1 cellular context compared by ENCODE assay signal in the genomic region with DNA sequence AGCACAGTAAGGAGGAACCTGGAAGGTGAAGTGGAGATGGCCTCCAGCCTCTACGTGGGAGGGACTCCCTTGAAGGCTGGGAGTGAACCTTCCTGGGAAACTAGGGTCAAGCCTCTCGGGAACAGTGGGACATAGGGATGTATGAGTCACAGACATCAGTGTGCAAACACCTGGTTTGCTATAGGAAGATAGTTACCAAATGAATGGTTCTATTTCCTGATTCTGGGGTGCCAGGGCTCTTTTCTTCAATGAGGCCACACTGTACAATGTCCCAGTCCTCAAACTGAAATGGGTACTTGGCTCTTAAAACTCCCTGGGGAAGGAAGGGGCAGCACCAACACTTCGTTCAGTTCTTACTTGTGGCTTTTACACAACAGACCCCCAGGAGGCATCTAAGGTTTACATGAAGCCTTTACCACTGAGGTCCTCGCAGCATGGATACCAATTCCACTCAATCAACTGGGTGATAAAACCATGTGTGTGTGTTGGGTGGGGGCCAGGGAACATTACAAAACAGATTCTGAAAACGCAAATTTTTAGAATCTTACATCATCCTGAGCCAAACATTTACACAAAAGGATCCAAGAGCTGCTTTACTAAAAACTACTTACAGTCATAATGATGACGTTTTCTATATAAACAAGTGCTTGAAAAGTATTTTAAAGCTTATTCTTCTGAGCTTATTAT.
A peak's percentile ranks its signal among the peaks of the same experiment; 100 is the strongest.
TF ChIP-seq lines count a peak whose summit lies in the region.

No MANE protein-coding gene starts in this region.

TF ChIP-seq in K562, 482 proteins besides CTCF, POLR2A, EP300 and RAD21 (continued from another document):
- TF ChIP-seq, protein P1, sequence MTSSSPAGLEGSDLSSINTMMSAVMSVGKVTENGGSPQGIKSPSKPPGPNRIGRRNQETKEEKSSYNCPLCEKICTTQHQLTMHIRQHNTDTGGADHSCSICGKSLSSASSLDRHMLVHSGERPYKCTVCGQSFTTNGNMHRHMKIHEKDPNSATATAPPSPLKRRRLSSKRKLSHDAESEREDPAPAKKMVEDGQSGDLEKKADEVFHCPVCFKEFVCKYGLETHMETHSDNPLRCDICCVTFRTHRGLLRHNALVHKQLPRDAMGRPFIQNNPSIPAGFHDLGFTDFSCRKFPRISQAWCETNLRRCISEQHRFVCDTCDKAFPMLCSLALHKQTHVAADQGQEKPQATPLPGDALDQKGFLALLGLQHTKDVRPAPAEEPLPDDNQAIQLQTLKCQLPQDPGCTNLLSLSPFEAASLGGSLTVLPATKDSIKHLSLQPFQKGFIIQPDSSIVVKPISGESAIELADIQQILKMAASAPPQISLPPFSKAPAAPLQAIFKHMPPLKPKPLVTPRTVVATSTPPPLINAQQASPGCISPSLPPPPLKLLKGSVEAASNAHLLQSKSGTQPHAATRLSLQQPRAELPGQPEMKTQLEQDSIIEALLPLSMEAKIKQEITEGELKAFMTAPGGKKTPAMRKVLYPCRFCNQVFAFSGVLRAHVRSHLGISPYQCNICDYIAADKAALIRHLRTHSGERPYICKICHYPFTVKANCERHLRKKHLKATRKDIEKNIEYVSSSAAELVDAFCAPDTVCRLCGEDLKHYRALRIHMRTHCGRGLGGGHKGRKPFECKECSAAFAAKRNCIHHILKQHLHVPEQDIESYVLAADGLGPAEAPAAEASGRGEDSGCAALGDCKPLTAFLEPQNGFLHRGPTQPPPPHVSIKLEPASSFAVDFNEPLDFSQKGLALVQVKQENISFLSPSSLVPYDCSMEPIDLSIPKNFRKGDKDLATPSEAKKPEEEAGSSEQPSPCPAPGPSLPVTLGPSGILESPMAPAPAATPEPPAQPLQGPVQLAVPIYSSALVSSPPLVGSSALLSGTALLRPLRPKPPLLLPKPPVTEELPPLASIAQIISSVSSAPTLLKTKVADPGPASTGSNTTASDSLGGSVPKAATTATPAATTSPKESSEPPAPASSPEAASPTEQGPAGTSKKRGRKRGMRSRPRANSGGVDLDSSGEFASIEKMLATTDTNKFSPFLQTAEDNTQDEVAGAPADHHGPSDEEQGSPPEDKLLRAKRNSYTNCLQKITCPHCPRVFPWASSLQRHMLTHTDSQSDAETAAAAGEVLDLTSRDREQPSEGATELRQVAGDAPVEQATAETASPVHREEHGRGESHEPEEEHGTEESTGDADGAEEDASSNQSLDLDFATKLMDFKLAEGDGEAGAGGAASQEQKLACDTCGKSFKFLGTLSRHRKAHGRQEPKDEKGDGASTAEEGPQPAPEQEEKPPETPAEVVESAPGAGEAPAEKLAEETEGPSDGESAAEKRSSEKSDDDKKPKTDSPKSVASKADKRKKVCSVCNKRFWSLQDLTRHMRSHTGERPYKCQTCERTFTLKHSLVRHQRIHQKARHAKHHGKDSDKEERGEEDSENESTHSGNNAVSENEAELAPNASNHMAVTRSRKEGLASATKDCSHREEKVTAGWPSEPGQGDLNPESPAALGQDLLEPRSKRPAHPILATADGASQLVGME (CRISPR knock-in tag; IDR thresholded peaks at IDR 0.05), result no peak
- TF ChIP-seq CEBPB (tag; IDR thresholded peaks at IDR 0.05) (peak; percentile 25; the same call in 1 of the 2 replicates), ZNF263 (CRISPR knock-in tag; IDR thresholded peaks at IDR 0.05; ENCODE audit: borderline replicate concordance) (no peak), STAG1 (CRISPR knock-in tag; IDR thresholded peaks at IDR 0.05; ENCODE audit: borderline replicate concordance) (no peak), ETS2 (tag; IDR thresholded peaks at IDR 0.05; ENCODE audit: borderline replicate concordance, poor library complexity, severe bottlenecking) (no peak), ZNF766 (CRISPR knock-in tag; conservative IDR thresholded peaks at IDR 0.05) (0 out of 2 replicates have a peak, but pooled peaks have one; percentile 1), NFIC (IDR thresholded peaks at IDR 0.05) (peak; percentile 68; the same call in 1 of the 2 replicates), REST (CRISPR knock-in tag; IDR thresholded peaks at IDR 0.05; ENCODE audit: low read depth) (no peak), SIN3A (IDR thresholded peaks at IDR 0.05; ENCODE audit: borderline replicate concordance in 2 of 2, control insufficient read depth in 1 of 2, low read depth in 2 of 2, low read length in 2 of 2) (no peak), FOSL1 (tag; conservative IDR thresholded peaks at IDR 0.05) (0 out of 2 replicates have a peak, but pooled peaks have one; percentile 12), ATF3 (IDR thresholded peaks at IDR 0.05) (peak; percentile 86), ATF3 (CRISPR knock-in tag; conservative IDR thresholded peaks at IDR 0.05) (no peak), NFRKB (IDR thresholded peaks at IDR 0.05; ENCODE audit: low read depth) (peak; percentile 32), PCBP2 (IDR thresholded peaks at IDR 0.05; ENCODE audit: low read depth, low read length, poor library complexity, severe bottlenecking) (no peak), JUNB (CRISPR knock-in tag; conservative IDR thresholded peaks at IDR 0.05) (no peak), FOXA1 (IDR thresholded peaks at IDR 0.05; ENCODE audit: borderline replicate concordance) (no peak), FOXK2 (conservative IDR thresholded peaks at IDR 0.05 in 1 of 2, IDR thresholded peaks at IDR 0.05 in 1 of 2; ENCODE audit: low read depth in 2 of 2) (no peak), ZNF589 (CRISPR knock-in tag; IDR thresholded peaks at IDR 0.05; ENCODE audit: low read depth) (peak; percentile 18), L3MBTL2 (IDR thresholded peaks at IDR 0.05) (peak; percentile 87), TEAD4 (IDR thresholded peaks at IDR 0.05; ENCODE audit: low read length) (0 out of 2 replicates have a peak, but pooled peaks have one; percentile 1), TEAD4 (CRISPR knock-in tag; IDR thresholded peaks at IDR 0.05; ENCODE audit: borderline replicate concordance) (no peak), MYC (IDR thresholded peaks at IDR 0.05; ENCODE audit: low read depth, low read length) (peak; percentile 64), MYC (CRISPR knock-in tag; IDR thresholded peaks at IDR 0.05; ENCODE audit: borderline replicate concordance, low read depth) (0 out of 2 replicates have a peak, but pooled peaks have one; percentile 20), GABPA (tag; conservative IDR thresholded peaks at IDR 0.05; ENCODE audit: low read depth) (no peak; the same call in 1 of the 2 replicates), EHMT2 (IDR thresholded peaks at IDR 0.05) (no peak), CEBPG (CRISPR knock-in tag; IDR thresholded peaks at IDR 0.05) (peak; percentile 78; the same call in 1 of the 2 replicates), CEBPG (tag; conservative IDR thresholded peaks at IDR 0.05 in 1 of 2, IDR thresholded peaks at IDR 0.05 in 1 of 2) (peak; percentile 83 to 85), ATF1 (CRISPR knock-in tag; IDR thresholded peaks at IDR 0.05) (no peak), ATF1 (tag; IDR thresholded peaks at IDR 0.05) (peak; percentile 29; the same call in 1 of the 2 replicates), ZFPM2 (CRISPR knock-in tag; IDR thresholded peaks at IDR 0.05) (no peak)
- TF ChIP-seq, protein P2, sequence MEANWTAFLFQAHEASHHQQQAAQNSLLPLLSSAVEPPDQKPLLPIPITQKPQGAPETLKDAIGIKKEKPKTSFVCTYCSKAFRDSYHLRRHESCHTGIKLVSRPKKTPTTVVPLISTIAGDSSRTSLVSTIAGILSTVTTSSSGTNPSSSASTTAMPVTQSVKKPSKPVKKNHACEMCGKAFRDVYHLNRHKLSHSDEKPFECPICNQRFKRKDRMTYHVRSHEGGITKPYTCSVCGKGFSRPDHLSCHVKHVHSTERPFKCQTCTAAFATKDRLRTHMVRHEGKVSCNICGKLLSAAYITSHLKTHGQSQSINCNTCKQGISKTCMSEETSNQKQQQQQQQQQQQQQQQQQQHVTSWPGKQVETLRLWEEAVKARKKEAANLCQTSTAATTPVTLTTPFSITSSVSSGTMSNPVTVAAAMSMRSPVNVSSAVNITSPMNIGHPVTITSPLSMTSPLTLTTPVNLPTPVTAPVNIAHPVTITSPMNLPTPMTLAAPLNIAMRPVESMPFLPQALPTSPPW (CRISPR knock-in tag; IDR thresholded peaks at IDR 0.05), result no peak
- TF ChIP-seq, protein P3, sequence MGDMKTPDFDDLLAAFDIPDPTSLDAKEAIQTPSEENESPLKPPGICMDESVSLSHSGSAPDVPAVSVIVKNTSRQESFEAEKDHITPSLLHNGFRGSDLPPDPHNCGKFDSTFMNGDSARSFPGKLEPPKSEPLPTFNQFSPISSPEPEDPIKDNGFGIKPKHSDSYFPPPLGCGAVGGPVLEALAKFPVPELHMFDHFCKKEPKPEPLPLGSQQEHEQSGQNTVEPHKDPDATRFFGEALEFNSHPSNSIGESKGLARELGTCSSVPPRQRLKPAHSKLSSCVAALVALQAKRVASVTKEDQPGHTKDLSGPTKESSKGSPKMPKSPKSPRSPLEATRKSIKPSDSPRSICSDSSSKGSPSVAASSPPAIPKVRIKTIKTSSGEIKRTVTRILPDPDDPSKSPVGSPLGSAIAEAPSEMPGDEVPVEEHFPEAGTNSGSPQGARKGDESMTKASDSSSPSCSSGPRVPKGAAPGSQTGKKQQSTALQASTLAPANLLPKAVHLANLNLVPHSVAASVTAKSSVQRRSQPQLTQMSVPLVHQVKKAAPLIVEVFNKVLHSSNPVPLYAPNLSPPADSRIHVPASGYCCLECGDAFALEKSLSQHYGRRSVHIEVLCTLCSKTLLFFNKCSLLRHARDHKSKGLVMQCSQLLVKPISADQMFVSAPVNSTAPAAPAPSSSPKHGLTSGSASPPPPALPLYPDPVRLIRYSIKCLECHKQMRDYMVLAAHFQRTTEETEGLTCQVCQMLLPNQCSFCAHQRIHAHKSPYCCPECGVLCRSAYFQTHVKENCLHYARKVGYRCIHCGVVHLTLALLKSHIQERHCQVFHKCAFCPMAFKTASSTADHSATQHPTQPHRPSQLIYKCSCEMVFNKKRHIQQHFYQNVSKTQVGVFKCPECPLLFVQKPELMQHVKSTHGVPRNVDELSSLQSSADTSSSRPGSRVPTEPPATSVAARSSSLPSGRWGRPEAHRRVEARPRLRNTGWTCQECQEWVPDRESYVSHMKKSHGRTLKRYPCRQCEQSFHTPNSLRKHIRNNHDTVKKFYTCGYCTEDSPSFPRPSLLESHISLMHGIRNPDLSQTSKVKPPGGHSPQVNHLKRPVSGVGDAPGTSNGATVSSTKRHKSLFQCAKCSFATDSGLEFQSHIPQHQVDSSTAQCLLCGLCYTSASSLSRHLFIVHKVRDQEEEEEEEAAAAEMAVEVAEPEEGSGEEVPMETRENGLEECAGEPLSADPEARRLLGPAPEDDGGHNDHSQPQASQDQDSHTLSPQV (IDR thresholded peaks at IDR 0.05), result peak; percentile 75
